33 cellular contexts compared by ENCODE assay signal in the genomic region with DNA sequence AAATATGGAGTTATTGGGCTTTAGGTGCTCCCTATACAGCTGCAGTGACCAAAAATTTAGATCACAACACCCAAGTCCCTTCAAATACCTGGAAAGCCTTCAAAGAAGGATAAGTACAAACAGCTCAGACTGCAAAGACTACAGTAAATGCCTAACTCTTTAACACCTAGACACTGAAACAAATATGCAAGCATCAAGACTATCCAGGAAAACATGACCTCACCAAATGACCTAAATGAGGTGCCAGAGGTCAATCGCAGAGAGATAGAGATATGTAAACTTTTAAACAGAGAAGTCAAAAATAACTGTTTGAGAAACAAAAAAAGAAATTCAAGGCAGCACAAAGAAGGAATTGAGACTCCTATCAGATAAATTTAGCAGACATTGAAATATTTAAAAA.
"Had no signal": no experiment of that assay in that cellular context is flagged by ENCODE, and none has a peak within 500 bp of the region (broad histone marks: within the 10 kb centered on the region; RNA-seq: fewer than 3 reads in every experiment).

No MANE protein-coding gene starts in this region.

- H3K27me3 Mint-ChIP-seq: activated B cell treated with CpG ODN at 0.5 μM for 24 hours; activated CD4-positive, alpha-beta memory T cell treated with anti-CD3 and anti-CD28 coated beads for 36 hours; activated CD4-positive, alpha-beta T cell treated with anti-CD3 and anti-CD28 coated beads, Interleukin-2, amount 10 ng/mL, durations not matched to agents 24 days and 14 days; activated CD8-positive, alpha-beta T cell treated with anti-CD3 and anti-CD28 coated beads for 36 hours; activated naive CD8-positive, alpha-beta T cell treated with anti-CD3 and anti-CD28 coated beads for 36 hours; activated T-helper 17 cell treated with anti-CD3 and anti-CD28 coated beads, Interleukin-2, amount 50 U/mL, for 72 hours had no signal

- H3K9me3 ChIP-seq: adrenal gland, body of pancreas had no signal

- H3K27ac Mint-ChIP-seq: activated B cell treated with CpG ODN at 0.5 μM for 24 hours; activated CD4-positive, alpha-beta memory T cell treated with anti-CD3 and anti-CD28 coated beads for 36 hours; activated CD4-positive, alpha-beta T cell treated with anti-CD3 and anti-CD28 coated beads, Interleukin-2, amount 10 ng/mL, durations not matched to agents 24 days and 14 days; activated CD8-positive, alpha-beta T cell treated with anti-CD3 and anti-CD28 coated beads for 36 hours; activated naive CD4-positive, alpha-beta T cell treated with anti-CD3 and anti-CD28 coated beads for 36 hours; activated naive CD4-positive, alpha-beta T cell treated with anti-CD3 and anti-CD28 coated beads, Interleukin-2, amount 50 U/mL, for 72 hours; activated naive CD8-positive, alpha-beta T cell treated with anti-CD3 and anti-CD28 coated beads for 36 hours; activated T-cell treated with anti-CD3 and anti-CD28 coated beads, Interleukin-2, amount 50 U/mL, for 72 hours; activated T-helper 1 cell treated with anti-CD3 and anti-CD28 coated beads, Interleukin-12 subunit alpha, Interleukin-12 subunit beta, Interleukin-2, Interleukin-4 antibody, amounts not matched to agents 30 ng/mL and 10 ng/mL and 1 ng/mL, durations not matched to agents 14 hours and 24 hours and 36 hours; activated T-helper 17 cell treated with anti-CD3 and anti-CD28 coated beads, Interleukin-2, amount 50 U/mL, for 72 hours; T-helper 2 cell treated with Interferon-gamma antibody and Interleukin-4, amounts not matched to agents 5 μg/mL and 100 μg/mL, for 36 hours had no signal

- H3K4me1 Mint-ChIP-seq: activated B cell treated with CpG ODN at 0.5 μM for 24 hours; activated CD4-positive, alpha-beta T cell treated with anti-CD3 and anti-CD28 coated beads, Interleukin-2, amount 10 ng/mL, durations not matched to agents 24 days and 14 days; activated naive CD8-positive, alpha-beta T cell treated with anti-CD3 and anti-CD28 coated beads for 36 hours; activated T-helper 17 cell treated with anti-CD3 and anti-CD28 coated beads, Interleukin-2, amount 50 U/mL, for 72 hours had no signal

- DNase-seq: activated B cell treated with CpG ODN at 0.5 μM for 24 hours; activated CD4-positive, alpha-beta memory T cell treated with anti-CD3 and anti-CD28 coated beads for 36 hours; activated CD4-positive, alpha-beta T cell treated with anti-CD3 and anti-CD28 coated beads for 4 hours; activated CD4-positive, alpha-beta T cell treated with anti-CD3 and anti-CD28 coated beads, Interleukin-2, amount 10 ng/mL, durations not matched to agents 24 days and 14 days; activated CD4-positive, alpha-beta T cell treated with anti-CD3 and anti-CD28 coated beads, Interleukin-2, amount 50 U/mL, for 1 hour; activated CD4-positive, alpha-beta T cell treated with anti-CD3 and anti-CD28 coated beads, Interleukin-2, amount 50 U/mL, for 4 hours; activated CD4-positive, CD25-positive, alpha-beta regulatory T cell treated with anti-CD3 and anti-CD28 coated beads, Interleukin-2, amount 50 U/mL, for 72 hours; activated CD8-positive, alpha-beta memory T cell treated with anti-CD3 and anti-CD28 coated beads, Interleukin-2, amount 50 U/mL, for 4 hours; activated CD8-positive, alpha-beta T cell treated with anti-CD3 and anti-CD28 coated beads for 36 hours; activated effector memory CD4-positive, alpha-beta T cell treated with anti-CD3 and anti-CD28 coated beads, Interleukin-2, amount 50 U/mL, for 16 hours; activated gamma-delta T cell treated with Interleukin-2 at 50 U/mL for 16 hours; activated naive CD4-positive, alpha-beta T cell; activated naive CD4-positive, alpha-beta T cell treated with anti-CD3 and anti-CD28 coated beads for 36 hours; activated naive CD4-positive, alpha-beta T cell treated with anti-CD3 and anti-CD28 coated beads, Interleukin-2, amount 50 U/mL, for 16 hours; activated naive CD8-positive, alpha-beta T cell treated with anti-CD3 and anti-CD28 coated beads for 36 hours; activated T-cell treated with anti-CD3 and anti-CD28 coated beads for 4 hours; activated T-cell treated with anti-CD3 and anti-CD28 coated beads, Interleukin-2, amount 50 U/mL, for 1 hour; activated T-cell treated with anti-CD3 and anti-CD28 coated beads, Interleukin-2, amount 50 U/mL, for 4 hours; activated T-cell treated with anti-CD3 and anti-CD28 coated beads, Interleukin-2, amount 50 U/mL, for 72 hours; adrenal gland; amniotic stem cell; aorta; body of pancreas; brain microvascular endothelial cell; central memory CD4-positive, alpha-beta T cell; T-helper 2 cell; T-helper 9 cell had no signal

- H3K4me3 ChIP-seq: adrenal gland, body of pancreas, breast epithelium had no signal

- H3K4me1 ChIP-seq: adrenal gland, body of pancreas, breast epithelium had no signal

- ATAC-seq: activated CD8-positive, alpha-beta T cell treated with anti-CD3 and anti-CD28 coated beads for 36 hours; activated naive CD4-positive, alpha-beta T cell treated with anti-CD3 and anti-CD28 coated beads, Interleukin-2, amount 50 U/mL, for 72 hours; activated T-cell treated with anti-CD3 and anti-CD28 coated beads, Interleukin-2, amount 50 U/mL, for 4 hours; activated T-cell treated with anti-CD3 and anti-CD28 coated beads, Interleukin-2, amount 50 U/mL, for 72 hours; activated T-helper 17 cell treated with anti-CD3 and anti-CD28 coated beads, Interleukin-2, amount 50 U/mL, for 72 hours; body of pancreas had no signal

- H3K36me3 Mint-ChIP-seq: activated CD4-positive, alpha-beta memory T cell treated with anti-CD3 and anti-CD28 coated beads for 36 hours; activated naive CD4-positive, alpha-beta T cell treated with anti-CD3 and anti-CD28 coated beads, Interleukin-2, amount 50 U/mL, for 72 hours; activated naive CD8-positive, alpha-beta T cell treated with anti-CD3 and anti-CD28 coated beads for 36 hours had no signal

- H3K27ac ChIP-seq: adrenal gland, body of pancreas, brain microvascular endothelial cell, breast epithelium, VCaP had no signal

- H3K36me3 ChIP-seq: adrenal gland, brain microvascular endothelial cell, breast epithelium had no signal

- H3K4me3 Mint-ChIP-seq: activated B cell treated with CpG ODN at 0.5 μM for 24 hours; activated CD4-positive, alpha-beta memory T cell treated with anti-CD3 and anti-CD28 coated beads for 36 hours; activated CD4-positive, alpha-beta T cell treated with anti-CD3 and anti-CD28 coated beads, Interleukin-2, amount 10 ng/mL, durations not matched to agents 24 days and 14 days; activated CD8-positive, alpha-beta T cell treated with anti-CD3 and anti-CD28 coated beads for 36 hours; activated naive CD4-positive, alpha-beta T cell treated with anti-CD3 and anti-CD28 coated beads for 36 hours; activated naive CD8-positive, alpha-beta T cell treated with anti-CD3 and anti-CD28 coated beads for 36 hours; activated T-cell treated with anti-CD3 and anti-CD28 coated beads, Interleukin-2, amount 50 U/mL, for 4 hours; activated T-cell treated with anti-CD3 and anti-CD28 coated beads, Interleukin-2, amount 50 U/mL, for 72 hours; activated T-helper 1 cell treated with anti-CD3 and anti-CD28 coated beads, Interleukin-12 subunit alpha, Interleukin-12 subunit beta, Interleukin-2, Interleukin-4 antibody, amounts not matched to agents 30 ng/mL and 10 ng/mL and 1 ng/mL, durations not matched to agents 14 hours and 24 hours and 36 hours; activated T-helper 17 cell treated with anti-CD3 and anti-CD28 coated beads, Interleukin-2, amount 50 U/mL, for 72 hours; T-helper 2 cell treated with Interferon-gamma antibody and Interleukin-4, amounts not matched to agents 5 μg/mL and 100 μg/mL, for 36 hours had no signal

- H3K9me3 Mint-ChIP-seq: activated naive CD4-positive, alpha-beta T cell treated with anti-CD3 and anti-CD28 coated beads for 36 hours; activated naive CD4-positive, alpha-beta T cell treated with anti-CD3 and anti-CD28 coated beads, Interleukin-2, amount 50 U/mL, for 72 hours; T-helper 2 cell treated with Interferon-gamma antibody and Interleukin-4, amounts not matched to agents 5 μg/mL and 100 μg/mL, for 36 hours had no signal

- H3K27me3 ChIP-seq: adrenal gland, body of pancreas, brain microvascular endothelial cell, breast epithelium had no signal
